16 cellular contexts compared by ENCODE assay signal in genomic region chr21:38258803-38259485, GRCh38. TPM values are rescaled to one million over a fixed set of nuclear protein-coding genes. Genes with fewer than 3 reads are reported as not detected.
DNase-seq lines count a peak whose midpoint lies in the region; ATAC-seq, FAIRE-seq and TF ChIP-seq lines count a peak whose summit lies in the region.
"Had no signal": no experiment of that assay in that cellular context is flagged by ENCODE, and none has a peak within 500 bp of the region (broad histone marks: within the 10 kb centered on the region; RNA-seq: fewer than 3 reads in every experiment).

No MANE protein-coding gene starts in this region.

- H4K20me1 ChIP-seq in IMR-90 (ENCODE audit: insufficient read depth, low read length), result no peaks in the 10 kb centered on the region
- no peaks in the 10 kb centered on the region for H4K20me1 ChIP-seq in H1 (replicated peaks in 1 of 2; ENCODE audit: control insufficient read depth in 1 of 2, insufficient read depth in 2 of 2, low read length in 2 of 2)

- H3K27me3 ChIP-seq in IMR-90 (ENCODE audit: control insufficient read depth, insufficient read depth, low read length) (no peaks in the 10 kb centered on the region), H1 (replicated peaks in 1 of 4; ENCODE audit: control insufficient read depth in 3 of 4, extremely low read depth in 1 of 4, insufficient read depth in 3 of 4, low read length in 3 of 4) (no peaks in the 10 kb centered on the region), heart right ventricle (peaks cover 0 to 12% (median 0%) of the 10 kb centered on the region in 7 donors)
- H3K27me3 ChIP-seq in CD8-positive, alpha-beta T cell (ENCODE audit: insufficient read depth, low read length), result no peaks in the 10 kb centered on the region

- no peaks in the 10 kb centered on the region for H3K9me3 Mint-ChIP-seq in activated CD4-positive, alpha-beta T cell treated with anti-CD3 and anti-CD28 coated beads, Interleukin-2, amount 10 ng/mL, durations not matched to agents 7 days and 5 days
- H3K9me3 Mint-ChIP-seq in CD8-positive, alpha-beta T cell, result no peaks in the 10 kb centered on the region
- H3K9me3 Mint-ChIP-seq: activated naive CD8-positive, alpha-beta T cell treated with anti-CD3 and anti-CD28 coated beads, Interleukin-2, amount 10 ng/mL, durations not matched to agents 7 days and 5 days had no signal

- H3K36me3 Mint-ChIP-seq in activated CD4-positive, alpha-beta T cell treated with anti-CD3 and anti-CD28 coated beads, Interleukin-2, amount 10 ng/mL, durations not matched to agents 7 days and 5 days (ENCODE audit: low read depth), result no peaks in the 10 kb centered on the region
- no peaks in the 10 kb centered on the region for H3K36me3 Mint-ChIP-seq in CD8-positive, alpha-beta T cell
- H3K36me3 Mint-ChIP-seq: activated naive CD8-positive, alpha-beta T cell treated with anti-CD3 and anti-CD28 coated beads, Interleukin-2, amount 10 ng/mL, durations not matched to agents 7 days and 5 days had no signal

- H2BK120ac ChIP-seq in IMR-90 (ENCODE audit: low read depth, low read length) (peak overlapping the region; percentile 88), H1 (replicated peaks; ENCODE audit: low read depth, low read length) (no peak overlapping the region)

- dilution Hi-C loops in IMR-90 (cut with HindIII; ENCODE audit: low sequenced_read_pairs, unreplicated experiment), result no loop called here

- no TSS peak for BruUV-seq in IMR-90 (replicated peaks; lab: Mats Ljungman, UMichigan)

- H3K14ac ChIP-seq in IMR-90 (replicated peaks; ENCODE audit: low read depth, low read length) (peak overlapping the region; percentile 57; the same call in 1 of the 2 replicates), H1 (ENCODE audit: insufficient read length) (no peak overlapping the region)

- intact Hi-C loops in IMR-90 (cut with micrococcal nuclease) (no loop called here), heart right ventricle (cut with DNase I) (no loop called here)
- intact Hi-C loops in CD8-positive, alpha-beta T cell (cut with DNase I, micrococcal nuclease), result no loop called here

- H3K4ac ChIP-seq in IMR-90 (ENCODE audit: low read depth, low read length), result peak overlapping the region; percentile 52
- H3K4ac ChIP-seq in H1 (replicated peaks; ENCODE audit: insufficient read length, low read depth, low read length), result no peak overlapping the region

- H3K79me1 ChIP-seq in IMR-90 (ENCODE audit: low read depth in 1 of 2, low read length in 2 of 2) (no peaks in the 10 kb centered on the region), H1 (ENCODE audit: low read depth, low read length) (no peaks in the 10 kb centered on the region)

- H2AK5ac ChIP-seq in IMR-90 (ENCODE audit: low read depth, low read length) (peak overlapping the region; percentile 65), H1 (ENCODE audit: low read depth, low read length) (no peak overlapping the region)

- TF ChIP-seq EP300 in H1 (IDR thresholded peaks at IDR 0.05; ENCODE audit: borderline replicate concordance in 1 of 2, low read depth in 2 of 2, low read length in 2 of 2), result no peak

- no peak overlapping the region for H3K4me3 ChIP-seq in IMR-90 (ENCODE audit: insufficient read depth, low read depth, low read length)
- no peak overlapping the region for H3K4me3 ChIP-seq in H1 (ENCODE audit: extremely low read depth in 1 of 4, insufficient read depth in 2 of 4, low read depth in 3 of 4, low read length in 4 of 4)
- H3K4me3 ChIP-seq in CD8-positive, alpha-beta T cell (ENCODE audit: low read depth, low read length), result no peak overlapping the region
- no peak overlapping the region for H3K4me3 ChIP-seq in heart right ventricle

- H4K5ac ChIP-seq in IMR-90 (ENCODE audit: low read depth, low read length) (no peak overlapping the region), H1 (ENCODE audit: insufficient read length, low read depth, low read length) (no peak overlapping the region)

- no peak overlapping the region for H3K4me3 Mint-ChIP-seq in activated CD4-positive, alpha-beta T cell treated with anti-CD3 and anti-CD28 coated beads, Interleukin-2, amount 10 ng/mL, durations not matched to agents 7 days and 5 days
- H3K4me3 Mint-ChIP-seq in CD8-positive, alpha-beta T cell, result no peak overlapping the region
- H3K4me3 Mint-ChIP-seq: activated naive CD8-positive, alpha-beta T cell treated with anti-CD3 and anti-CD28 coated beads, Interleukin-2, amount 10 ng/mL, durations not matched to agents 7 days and 5 days had no signal

- H3K36me3 ChIP-seq in IMR-90 (ENCODE audit: control insufficient read depth, insufficient read depth, low read length) (no peaks in the 10 kb centered on the region), H1 (ENCODE audit: control insufficient read depth in 2 of 4, insufficient read depth in 4 of 4, low read length in 3 of 4) (no peaks in the 10 kb centered on the region), heart right ventricle (no peaks in the 10 kb centered on the region)
- no peaks in the 10 kb centered on the region for H3K36me3 ChIP-seq in CD8-positive, alpha-beta T cell (ENCODE audit: insufficient read depth, low read length)

- TF ChIP-seq RAD21 in IMR-90 (IDR thresholded peaks at IDR 0.05; ENCODE audit: low read length), result no peak
- no peak for TF ChIP-seq RAD21 in H1 (IDR thresholded peaks at IDR 0.05 in 1 of 2, conservative IDR thresholded peaks at IDR 0.05 in 1 of 2; ENCODE audit: low read depth in 2 of 2, low read length in 2 of 2)

- peaks cover 9% of the 10 kb centered on the region for H3K4me1 ChIP-seq in IMR-90 (ENCODE audit: control insufficient read depth, insufficient read depth, low read length)
- no peaks in the 10 kb centered on the region; a peak in 1 of 7 replicates for H3K4me1 ChIP-seq in H1 (replicated peaks in 1 of 4; ENCODE audit: control insufficient read depth in 3 of 4, insufficient read depth in 4 of 4, low read length in 3 of 4)
- no peaks in the 10 kb centered on the region for H3K4me1 ChIP-seq in CD8-positive, alpha-beta T cell (ENCODE audit: insufficient read depth, low read length)
- H3K4me1 ChIP-seq in heart right ventricle, result peaks cover 0 to 50% (median 0%) of the 10 kb centered on the region in 9 donors

- CTCF ChIA-PET in IMR-90 (lab: Yijun Ruan, JAX) (interaction anchor here (0.7 kb wide), 1 partner anchor 47 kb away, joined by 3 read pairs; no protein-coding TSS in a partner anchor), H1 (lab: Charles Lee; ENCODE audit: partially characterized antibody) (interaction anchor here (0.7 to 1.5 kb wide), 2 partner anchors 39 to 386 kb away, joined by 3 to 4 read pairs; no protein-coding TSS in a partner anchor)
- CTCF ChIA-PET in activated CD4-positive, alpha-beta T cell treated with anti-CD3 and anti-CD28 coated beads, Interleukin-2, amount 10 ng/mL, durations not matched to agents 7 days and 5 days (lab: Charles Lee), result no interaction called here
- CTCF ChIA-PET in CD8-positive, alpha-beta T cell (lab: Charles Lee), result no interaction called here

- peak overlapping the region; percentile 58 for H3K27ac ChIP-seq in IMR-90 (ENCODE audit: insufficient read depth, low read length)
- no peak overlapping the region for H3K27ac ChIP-seq in H1 (ENCODE audit: low read depth, low read length)
- no peak overlapping the region for H3K27ac ChIP-seq in CD8-positive, alpha-beta T cell (ENCODE audit: low read depth, low read length)
- peak overlapping the region in 1 of 10 donors; percentile 86 for H3K27ac ChIP-seq in heart right ventricle

- no peak overlapping the region for H2AFZ ChIP-seq in IMR-90 (replicated peaks; ENCODE audit: low read length, poor library complexity)
- peak overlapping the region; percentile 2; the same call in 1 of the 2 replicates for H2AFZ ChIP-seq in H1 (ENCODE audit: low read length)

- H3K4me2 ChIP-seq in IMR-90 (ENCODE audit: low read depth, low read length), result peak overlapping the region; percentile 40
- no peak overlapping the region for H3K4me2 ChIP-seq in H1 (ENCODE audit: insufficient read depth in 1 of 2, low read depth in 2 of 2, low read length in 2 of 2)
- H3K4me2 ChIP-seq: SK-N-SH had no signal

- no peaks in the 10 kb centered on the region for H3K9me3 ChIP-seq in IMR-90 (ENCODE audit: control insufficient read depth, insufficient read depth, low read length)
- no peaks in the 10 kb centered on the region for H3K9me3 ChIP-seq in H1 (ENCODE audit: insufficient read depth in 2 of 2, low read depth in 1 of 2, low read length in 1 of 2)
- no peaks in the 10 kb centered on the region for H3K9me3 ChIP-seq in CD8-positive, alpha-beta T cell (ENCODE audit: low read length)
- H3K9me3 ChIP-seq in heart right ventricle, result no peaks in the 10 kb centered on the region
- H3K9me3 ChIP-seq: SK-N-SH had no signal

- peak overlapping the region; percentile 56 for H2BK20ac ChIP-seq in IMR-90 (ENCODE audit: low read depth, low read length)
- no peak overlapping the region for H2BK20ac ChIP-seq in H1 (ENCODE audit: low read length)

- H2BK15ac ChIP-seq in IMR-90 (ENCODE audit: low read depth, low read length) (peak overlapping the region; percentile 52; the same call in 2 of the 3 replicates), H1 (ENCODE audit: low read length) (no peak overlapping the region)

- H2AK9ac ChIP-seq in IMR-90 (replicated peaks; ENCODE audit: low read depth, low read length, poor library complexity), result no peak overlapping the region

- no peaks in the 10 kb centered on the region for H3K79me2 ChIP-seq in H1 (ENCODE audit: control insufficient read depth in 1 of 2, insufficient read depth in 2 of 2, low read length in 2 of 2)

- peak; percentile 56 for DNase-seq in ACHN
- peak; percentile 98 for DNase-seq in IMR-90
- DNase-seq in H1 (ENCODE audit: low read depth in 1 of 2, low spot score in 2 of 2), result no peak
- no peak for DNase-seq in left lobe of liver (ENCODE audit: low spot score)
- DNase-seq in activated CD4-positive, alpha-beta T cell treated with anti-CD3 and anti-CD28 coated beads, Interleukin-2, amount 10 ng/mL, durations not matched to agents 7 days and 5 days, result no peak
- no peak for DNase-seq in CD8-positive, alpha-beta T cell
- no peak for DNase-seq in NCI-H446 treated with DMSO at 0.1 percent for 48 hours (lab: John Stamatoyannopoulos, UW)
- DNase-seq in heart right ventricle, result no peak
- DNase-seq: activated CD4-positive, CD25-positive, alpha-beta regulatory T cell; activated naive CD8-positive, alpha-beta T cell treated with anti-CD3 and anti-CD28 coated beads, Interleukin-2, amount 10 ng/mL, durations not matched to agents 7 days and 5 days; effector CD4-positive, alpha-beta T cell; NCI-H1694 treated with DMSO at 0.1 percent for 48 hours; SK-N-SH; small intestine had no signal

- POLR2A ChIA-PET in IMR-90 (lab: Charles Lee; ENCODE audit: unreplicated experiment) (no interaction called here), H1 (lab: Charles Lee; ENCODE audit: partially characterized antibody) (no interaction called here)
- POLR2A ChIA-PET in activated CD4-positive, alpha-beta T cell treated with anti-CD3 and anti-CD28 coated beads, Interleukin-2, amount 10 ng/mL, durations not matched to agents 7 days and 5 days (lab: Charles Lee), result no interaction called here
- POLR2A ChIA-PET in CD8-positive, alpha-beta T cell (lab: Charles Lee), result no interaction called here

- peak; percentile 95 for ATAC-seq in IMR-90 (ENCODE audit: low read depth)
- ATAC-seq in left lobe of liver, result peak; percentile 58
- no peak for ATAC-seq in CD8-positive, alpha-beta T cell
- no peak for ATAC-seq in heart right ventricle
- ATAC-seq: HepG2 had no signal

- H3K9ac ChIP-seq in IMR-90 (ENCODE audit: low read depth, low read length) (no peak overlapping the region), H1 (replicated peaks in 1 of 4; ENCODE audit: extremely low read depth in 1 of 4, low read depth in 3 of 4, low read length in 3 of 4) (no peak overlapping the region)
- H3K9ac ChIP-seq: SK-N-SH had no signal

- peaks cover 9% of the 10 kb centered on the region for H3K9me1 ChIP-seq in IMR-90 (ENCODE audit: insufficient read depth, low read length)

- TF ChIP-seq CTCF in IMR-90 (conservative IDR thresholded peaks at IDR 0.05; ENCODE audit: low read depth, low read length), result no peak
- no peak for TF ChIP-seq CTCF in H1 (IDR thresholded peaks at IDR 0.05; ENCODE audit: control extremely low read depth in 1 of 3, insufficient read depth in 1 of 3, low read depth in 1 of 3, low read length in 3 of 3)
- TF ChIP-seq CTCF in CD8-positive, alpha-beta T cell (IDR thresholded peaks at IDR 0.05), result no peak
- TF ChIP-seq CTCF in heart right ventricle (IDR thresholded peaks at IDR 0.05), result no peak

- TF ChIP-seq POLR2A in IMR-90 (IDR thresholded peaks at IDR 0.05; ENCODE audit: low read depth, low read length), result no peak
- no peak for TF ChIP-seq POLR2A in H1 (IDR thresholded peaks at IDR 0.05; ENCODE audit: control extremely low read depth in 1 of 2, low read depth in 2 of 2, low read length in 2 of 2)

- H3K56ac ChIP-seq in IMR-90 (ENCODE audit: extremely low read depth, insufficient read depth, low read length) (0 out of 2 replicates have a peak overlapping the region, but pooled peaks have one; percentile 14), H1 (replicated peaks; ENCODE audit: insufficient read length, low read depth, low read length) (no peak overlapping the region)

- H4K91ac ChIP-seq in IMR-90 (ENCODE audit: insufficient read depth, low read depth, low read length), result peak overlapping the region; percentile 54; the same call in 1 of the 2 replicates
- no peak overlapping the region for H4K91ac ChIP-seq in H1 (replicated peaks; ENCODE audit: insufficient read length, low read length)

- H3K23ac ChIP-seq in IMR-90 (ENCODE audit: low read depth, low read length), result peak overlapping the region; percentile 40; the same call in 1 of the 2 replicates
- no peak overlapping the region for H3K23ac ChIP-seq in H1 (ENCODE audit: insufficient read length)

- no peak overlapping the region for H2BK12ac ChIP-seq in H1 (ENCODE audit: low read depth, low read length)

- no peak for FAIRE-seq in H1 (lab: Jason Lieb, UNC)
- FAIRE-seq: HepG2, small intestine had no signal

- no peaks in the 10 kb centered on the region for H3K4me1 Mint-ChIP-seq in activated CD4-positive, alpha-beta T cell treated with anti-CD3 and anti-CD28 coated beads, Interleukin-2, amount 10 ng/mL, durations not matched to agents 7 days and 5 days
- H3K4me1 Mint-ChIP-seq in CD8-positive, alpha-beta T cell (ENCODE audit: low read depth), result no peaks in the 10 kb centered on the region
- H3K4me1 Mint-ChIP-seq: activated naive CD8-positive, alpha-beta T cell treated with anti-CD3 and anti-CD28 coated beads, Interleukin-2, amount 10 ng/mL, durations not matched to agents 7 days and 5 days had no signal

- H3K18ac ChIP-seq in IMR-90 (ENCODE audit: low read depth, low read length), result peak overlapping the region; percentile 19
- no peak overlapping the region for H3K18ac ChIP-seq in H1 (ENCODE audit: extremely low read depth, low read length)

- H3K23me2 ChIP-seq in H1 (ENCODE audit: low read depth, low read length), result no peaks in the 10 kb centered on the region

- peak overlapping the region; percentile 33 to 44; a peak in 3 of 4 replicates for H4K8ac ChIP-seq in IMR-90 (ENCODE audit: low read depth in 2 of 2, low read length in 2 of 2)
- H4K8ac ChIP-seq in H1 (ENCODE audit: extremely low read depth, insufficient read depth, low read length), result no peak overlapping the region

- WGBS in IMR-90 (ENCODE audit: extremely low coverage in 2 of 2, insufficient read length in 1 of 2), 2 experiments, result no CpG with 5 or more reads among the region's 14 CpGs
- 88% methylated on average over 14 of the region's 14 CpGs; no CpG with 5 or more reads in 1 of the 2 experiments for WGBS in H1 (ENCODE audit: extremely low coverage in 1 of 2, insufficient coverage in 1 of 2, insufficient read length in 1 of 2, insufficient replicate concordance in 2 of 2, low coverage in 1 of 2, low lambda C conversion rate in 2 of 2, missing lambda C conversion rate in 1 of 2), 2 experiments
- WGBS in heart right ventricle, 2 donors, result 61 to 65% methylated on average over 14 of the region's 14 CpGs

- H2BK5ac ChIP-seq in IMR-90 (ENCODE audit: low read depth, low read length, poor library complexity, severe bottlenecking) (peak overlapping the region; percentile 33), H1 (ENCODE audit: low read depth, low read length) (no peak overlapping the region)

- no peak overlapping the region for H3K27ac Mint-ChIP-seq in activated CD4-positive, alpha-beta T cell treated with anti-CD3 and anti-CD28 coated beads, Interleukin-2, amount 10 ng/mL, durations not matched to agents 7 days and 5 days
- no peak overlapping the region for H3K27ac Mint-ChIP-seq in CD8-positive, alpha-beta T cell
- H3K27ac Mint-ChIP-seq: activated naive CD8-positive, alpha-beta T cell treated with anti-CD3 and anti-CD28 coated beads, Interleukin-2, amount 10 ng/mL, durations not matched to agents 7 days and 5 days had no signal

- in situ Hi-C loops in ACHN (cut with HindIII; ENCODE audit: low pct_ligation_motif_present, low pct_unique_long_range_greater_than_20kb, low sequenced_read_pairs) (no loop called here), IMR-90 (cut with MboI; ENCODE audit: low sequenced_read_pairs) (no loop called here)

- peaks cover 36% of the 10 kb centered on the region for H3K27me3 Mint-ChIP-seq in activated CD4-positive, alpha-beta T cell treated with anti-CD3 and anti-CD28 coated beads, Interleukin-2, amount 10 ng/mL, durations not matched to agents 7 days and 5 days
- peaks cover 6% of the 10 kb centered on the region for H3K27me3 Mint-ChIP-seq in CD8-positive, alpha-beta T cell (ENCODE audit: low read depth)

RNA-seq across cellular contexts. Expression of gene KCNJ15, which starts 2.2 kb away (rescaled TPM):
- total RNA-seq in IMR-90 (2012; rRNA removed) (under 0.01 TPM in 2 replicates), left lobe of liver (1.8 TPM), heart right ventricle (1 to 10 TPM in 1 of 10 donors, under 1 TPM in 8, not detected in 1; 0.39 to 2.1 (median 0.49) TPM)
- polyA plus RNA-seq in IMR-90 (2012; rRNA removed) (0.07 TPM in 1 of 2 replicates, not detected in the other), H1 (2011; rRNA removed) (under 0.01 TPM in 1 of 2 replicates, not detected in the other), heart right ventricle (under 1 TPM in 1 of 2 donors, not detected in 1; 0.10 TPM)
- not detected in 2 replicates for polyA plus RNA-seq in IMR-90 (2012; cell fraction: cytosol; rRNA removed)
- polyA plus RNA-seq in IMR-90 (2012; cell fraction: nucleus; rRNA removed; ENCODE audit: low replicate concordance), result 0.11 TPM in 1 of 2 replicates, not detected in the other
- total RNA-seq in H1 (2021; fragmentation: NEBNext Ultra II Directional; extraction: Animal tissue kit (Norgen Biotek cat#: 25700)), result not detected in 2 replicates
- 0.61 TPM for polyA plus RNA-seq in H1 (2011; cell fraction: cytosol; rRNA removed)
- polyA plus RNA-seq in H1 (2011; cell fraction: nucleus; rRNA removed), result not detected
- not detected in 4 replicates for polyA plus RNA-seq in H1 (2012, experiment 1 of 2)
- polyA plus RNA-seq in H1 (2012, experiment 2 of 2), result not detected
- 0.18 TPM for polyA plus RNA-seq in H1 (2013, experiment 1 of 2)
- polyA plus RNA-seq in H1 (2013, experiment 2 of 2), result 0.07 TPM
- 0.09 and 0.10 TPM in 2 replicates for polyA minus RNA-seq in H1 (2011; rRNA and poly(A)+ RNA removed)
- polyA minus RNA-seq in H1 (2011; cell fraction: cytosol; rRNA and poly(A)+ RNA removed), result not detected
- polyA minus RNA-seq in H1 (2011; cell fraction: nucleus; rRNA and poly(A)+ RNA removed), result 1.4 TPM
- total RNA-seq in activated CD4-positive, alpha-beta T cell treated with anti-CD3 and anti-CD28 coated beads, Interleukin-2, amount 10 ng/mL, durations not matched to agents 7 days and 5 days, result not detected
- not detected for total RNA-seq in CD8-positive, alpha-beta T cell
- total RNA-seq: A673; activated naive CD8-positive, alpha-beta T cell treated with anti-CD3 and anti-CD28 coated beads, Interleukin-2, amount 10 ng/mL, durations not matched to agents 7 days and 5 days; HepG2 had no signal
- polyA plus RNA-seq: HepG2 had no signal

Comparison
In these comparisons a context has a peak if more than half of its experiments do, and no peak if none do; other contexts are left out.
1. DNase-seq: peak in ACHN (single experiment) and IMR-90 (single experiment); none in H1 (0 of 2), left lobe of liver (single experiment), activated CD4-positive, alpha-beta T cell treated with anti-CD3 and anti-CD28 coated beads, Interleukin-2, amount 10 ng/mL, durations not matched to agents 7 days and 5 days (single experiment), CD8-positive, alpha-beta T cell (0 of 7), NCI-H446 treated with DMSO at 0.1 percent for 48 hours (single experiment) and heart right ventricle (0 of 2).
2. ATAC-seq: peak in IMR-90 (single experiment) and left lobe of liver (single experiment); none in CD8-positive, alpha-beta T cell (single experiment) and heart right ventricle (0 of 8).
3. CTCF ChIA-PET loops: an anchor here in IMR-90 (0.7 kb wide) and H1 (0.7 to 1.5 kb wide); none called in activated CD4-positive, alpha-beta T cell treated with anti-CD3 and anti-CD28 coated beads, Interleukin-2, amount 10 ng/mL, durations not matched to agents 7 days and 5 days and CD8-positive, alpha-beta T cell.